ENCODE assay signal across 23 cellular contexts in genomic region chr5:79505138-79505537, GRCh38. TPM values are rescaled to one million over a fixed set of nuclear protein-coding genes. Genes with fewer than 3 reads are reported as not detected.
A peak's percentile ranks its signal among the peaks of the same experiment; 100 is the strongest.
DNase-seq lines count a peak whose midpoint lies in the region; ATAC-seq and TF ChIP-seq lines count a peak whose summit lies in the region.
"Had no signal": no experiment of that assay in that cellular context is flagged by ENCODE, and none has a peak within 500 bp of the region (broad histone marks: within the 10 kb centered on the region; RNA-seq: fewer than 3 reads in every experiment).

No MANE protein-coding gene starts in this region.

- no peak overlapping the region for H2BK5ac ChIP-seq in H9 (ENCODE audit: insufficient read length, low read length)

- no peak overlapping the region for H3K18ac ChIP-seq in H9 (ENCODE audit: insufficient read length, low read depth, low read length)

- peaks cover 23% of the 10 kb centered on the region for H4K20me1 ChIP-seq in GM23338 (replicated peaks; ENCODE audit: insufficient read depth)
- H4K20me1 ChIP-seq in H9 (ENCODE audit: control insufficient read depth, insufficient read depth, insufficient read length): no peaks in the 10 kb centered on the region

- H3K79me1 ChIP-seq in H9 (ENCODE audit: insufficient read depth, low read depth, low read length, poor library complexity, severe bottlenecking): peaks cover 10% of the 10 kb centered on the region

- no peak overlapping the region for H2BK20ac ChIP-seq in H9 (ENCODE audit: low read depth, low read length, poor library complexity, severe bottlenecking)

- H3T11ph ChIP-seq in H9 (ENCODE audit: low read length): no peak overlapping the region

- H2AFZ ChIP-seq in GM23338 (no peak overlapping the region), H9 (ENCODE audit: low read length) (no peak overlapping the region)

- CTCF ChIA-PET in activated CD8-positive, alpha-beta memory T cell treated with anti-CD3 and anti-CD28 coated beads, Interleukin-2, amount 10 ng/mL, durations not matched to agents 7 days and 5 days (lab: Charles Lee): no interaction called here

- H3K4me3 Mint-ChIP-seq in GM23338 (no peak overlapping the region), H9 (no peak overlapping the region; a peak in 1 of 5 replicates)
- no peak overlapping the region for H3K4me3 Mint-ChIP-seq in activated CD8-positive, alpha-beta memory T cell treated with anti-CD3 and anti-CD28 coated beads, Interleukin-2, amount 10 ng/mL, durations not matched to agents 7 days and 5 days
- H3K4me3 Mint-ChIP-seq: B cell; CD14-positive monocyte; CD8-positive, alpha-beta memory T cell; T-cell; T-helper 2 cell treated with Interferon-gamma antibody and Interleukin-4, amounts not matched to agents 5 μg/mL and 100 μg/mL, for 36 hours had no signal

- H3K27me3 Mint-ChIP-seq in GM23338 (ENCODE audit: insufficient read depth, low read depth, poor library complexity): no peaks in the 10 kb centered on the region
- no peaks in the 10 kb centered on the region for H3K27me3 Mint-ChIP-seq in H9 (ENCODE audit: low read depth)
- no peaks in the 10 kb centered on the region for H3K27me3 Mint-ChIP-seq in activated CD8-positive, alpha-beta memory T cell treated with anti-CD3 and anti-CD28 coated beads, Interleukin-2, amount 10 ng/mL, durations not matched to agents 7 days and 5 days

- H3K4me1 ChIP-seq in GM23338 (ENCODE audit: insufficient read depth) (peaks cover 39% of the 10 kb centered on the region), H9 (ENCODE audit: insufficient read depth, low read length) (peaks cover 8% of the 10 kb centered on the region)

- H2BK12ac ChIP-seq in H9 (ENCODE audit: insufficient read length, low read depth, low read length): no peak overlapping the region

- H3K36me3 ChIP-seq in GM23338 (ENCODE audit: insufficient read depth): no peaks in the 10 kb centered on the region
- H3K36me3 ChIP-seq: SJCRH30 had no signal

- H3K27ac Mint-ChIP-seq in GM23338 (0 out of 2 replicates have a peak overlapping the region, but pooled peaks have one; percentile 33), H9 (peak overlapping the region in 2 of 3 experiments; percentile 35 to 50; a peak in 2 of 7 replicates)
- H3K27ac Mint-ChIP-seq in activated CD8-positive, alpha-beta memory T cell treated with anti-CD3 and anti-CD28 coated beads, Interleukin-2, amount 10 ng/mL, durations not matched to agents 7 days and 5 days: no peak overlapping the region
- H3K27ac Mint-ChIP-seq: B cell; CD14-positive monocyte; CD8-positive, alpha-beta memory T cell; T-cell; T-helper 2 cell treated with Interferon-gamma antibody and Interleukin-4, amounts not matched to agents 5 μg/mL and 100 μg/mL, for 36 hours had no signal

- no peaks in the 10 kb centered on the region for H3F3A ChIP-seq in GM23338 (replicated peaks; ENCODE audit: low read depth)

- H3K9me2 ChIP-seq in GM23338 (ENCODE audit: insufficient read depth): no peaks in the 10 kb centered on the region

- no peak for TF ChIP-seq CTCF in GM23338 (conservative IDR thresholded peaks at IDR 0.05; ENCODE audit: low read depth in 2 of 2)
- no peak for TF ChIP-seq CTCF in H9 (conservative IDR thresholded peaks at IDR 0.05)

- no peaks in the 10 kb centered on the region for H3K9me3 ChIP-seq in H9 (ENCODE audit: control insufficient read depth, low read depth, low read length)
- H3K9me3 ChIP-seq: SJCRH30 had no signal

- H3K4me1 Mint-ChIP-seq in GM23338 (peaks cover 49% of the 10 kb centered on the region), H9 (peaks cover 40 to 52% of the 10 kb centered on the region in 2 experiments)
- peaks cover 6% of the 10 kb centered on the region for H3K4me1 Mint-ChIP-seq in activated CD8-positive, alpha-beta memory T cell treated with anti-CD3 and anti-CD28 coated beads, Interleukin-2, amount 10 ng/mL, durations not matched to agents 7 days and 5 days
- H3K4me1 Mint-ChIP-seq: B cell, CD14-positive monocyte, T-cell had no signal

- no peak overlapping the region for H3K4me2 ChIP-seq in GM23338
- no peak overlapping the region for H3K4me2 ChIP-seq in H9 (ENCODE audit: insufficient read depth, insufficient read length, low read length)

- H4K5ac ChIP-seq in H9 (ENCODE audit: insufficient read length, low read depth, low read length): no peak overlapping the region

- H3K9me3 Mint-ChIP-seq in GM23338: no peaks in the 10 kb centered on the region
- H3K9me3 Mint-ChIP-seq in H9: no peaks in the 10 kb centered on the region; a peak in 1 of 5 replicates
- H3K9me3 Mint-ChIP-seq in activated CD8-positive, alpha-beta memory T cell treated with anti-CD3 and anti-CD28 coated beads, Interleukin-2, amount 10 ng/mL, durations not matched to agents 7 days and 5 days (ENCODE audit: low read depth): no peaks in the 10 kb centered on the region
- H3K9me3 Mint-ChIP-seq: CD8-positive, alpha-beta memory T cell; T-cell; T-helper 2 cell treated with Interferon-gamma antibody and Interleukin-4, amounts not matched to agents 5 μg/mL and 100 μg/mL, for 36 hours had no signal

- no peaks in the 10 kb centered on the region for H3K23me2 ChIP-seq in H9 (ENCODE audit: insufficient read length, low read depth, low read length, poor library complexity, severe bottlenecking)

- H3K14ac ChIP-seq in H9 (ENCODE audit: insufficient read depth, low read length): no peak overlapping the region

- no peak overlapping the region for H3K56ac ChIP-seq in H9 (ENCODE audit: insufficient read length, low read depth, low read length)

- H2BK120ac ChIP-seq in H9 (ENCODE audit: low read depth, low read length, poor library complexity, severe bottlenecking): no peak overlapping the region

- no peak overlapping the region for H3K4me3 ChIP-seq in GM23338
- H3K4me3 ChIP-seq: SJCRH30 had no signal

- no peak overlapping the region for H4K8ac ChIP-seq in H9 (replicated peaks; ENCODE audit: insufficient read length, low read depth, low read length)

- no peak overlapping the region for H4K91ac ChIP-seq in H9 (ENCODE audit: insufficient read length, low read depth, low read length)

- H3K27me3 ChIP-seq in GM23338 (ENCODE audit: insufficient read depth) (no peaks in the 10 kb centered on the region), H9 (ENCODE audit: insufficient read depth, low read length) (no peaks in the 10 kb centered on the region)
- H3K27me3 ChIP-seq: SJCRH30 had no signal

- no CpG with 5 or more reads among the region's 1 CpG for WGBS in H9 (ENCODE audit: extremely low coverage, insufficient read length, low lambda C conversion rate)

- no peak for ATAC-seq in GM23338
- ATAC-seq in activated CD8-positive, alpha-beta memory T cell treated with anti-CD3 and anti-CD28 coated beads, Interleukin-2, amount 10 ng/mL, durations not matched to agents 7 days and 5 days: no peak
- ATAC-seq in GM19467 (IDR thresholded peaks at IDR 0.05; ENCODE audit: unreplicated experiment): no peak
- ATAC-seq: Right ventricle myocardium inferior, T-cell had no signal

- no peak overlapping the region for H2AK5ac ChIP-seq in H9 (ENCODE audit: insufficient read length, low read length)

- no peak for DNase-seq in GM23338 (ENCODE audit: low spot score)
- no peak for DNase-seq in H9
- DNase-seq in OCI-M1 (lab: John Stamatoyannopoulos, UW): peak; percentile 67
- DNase-seq in foreskin melanocyte: peak; percentile 35
- no peak for DNase-seq in activated CD8-positive, alpha-beta memory T cell treated with anti-CD3 and anti-CD28 coated beads, Interleukin-2, amount 10 ng/mL, durations not matched to agents 7 days and 5 days
- no peak for DNase-seq in RKO (ENCODE audit: low spot score)
- DNase-seq: CD8-positive, alpha-beta memory T cell; DMS153; MM.1S; NCI-H1048; NCI-H1417 treated with DMSO at 0.1 percent for 48 hours; NCI-H1694 treated with DMSO at 0.1 percent for 48 hours; NCI-H2081; NCI-H2227 treated with DMSO at 0.1 percent for 48 hours; NCI-H69; SJCRH30; T-cell had no signal

- no peak overlapping the region for H3K9ac ChIP-seq in H9 (ENCODE audit: extremely low read depth, insufficient read length, low read length)

- H3K79me2 ChIP-seq in GM23338 (replicated peaks; ENCODE audit: insufficient read depth) (peaks cover 100% of the 10 kb centered on the region), H9 (ENCODE audit: insufficient read depth, low read length) (peaks cover 26% of the 10 kb centered on the region; the same call in 1 of the 2 replicates)

- no peak overlapping the region for H3K23ac ChIP-seq in H9 (ENCODE audit: insufficient read length, low read depth, low read length)

- H2BK15ac ChIP-seq in H9 (ENCODE audit: low read depth, low read length): no peak overlapping the region

- no peak overlapping the region for H3K27ac ChIP-seq in GM23338 (ENCODE audit: low read depth)
- H3K27ac ChIP-seq in H9 (ENCODE audit: insufficient read length, low read depth, low read length): no peak overlapping the region
- H3K27ac ChIP-seq: HL-60, SJCRH30 had no signal

- no peak overlapping the region for H3K4ac ChIP-seq in H9 (ENCODE audit: low read depth, low read length)

- H3K36me3 Mint-ChIP-seq in GM23338 (ENCODE audit: low read depth) (peaks cover 3% of the 10 kb centered on the region; the same call in 1 of the 3 replicates), H9 (ENCODE audit: insufficient read depth in 1 of 3, low read depth in 3 of 3) (peaks cover 0 to 5% (median 0%) of the 10 kb centered on the region in 3 experiments; a peak in 2 of 7 replicates)
- peaks cover 3% of the 10 kb centered on the region for H3K36me3 Mint-ChIP-seq in activated CD8-positive, alpha-beta memory T cell treated with anti-CD3 and anti-CD28 coated beads, Interleukin-2, amount 10 ng/mL, durations not matched to agents 7 days and 5 days
- H3K36me3 Mint-ChIP-seq: CD14-positive monocyte; CD8-positive, alpha-beta memory T cell; T-cell had no signal

TF ChIP-seq in GM23338, 12 proteins besides CTCF, POLR2A, EP300 and RAD21 (continues in another document):
- TF ChIP-seq JUNB (IDR thresholded peaks at IDR 0.05; ENCODE audit: unreplicated experiment) (no peak), ZNF114 (CRISPR knock-in tag; IDR thresholded peaks at IDR 0.05) (no peak), EZH2 (IDR thresholded peaks at IDR 0.05; ENCODE audit: low read depth, unreplicated experiment) (no peak), ETS1 (IDR thresholded peaks at IDR 0.05) (no peak), NANOG (IDR thresholded peaks at IDR 0.05; ENCODE audit: borderline replicate concordance) (no peak), STAT1 (IDR thresholded peaks at IDR 0.05; ENCODE audit: unreplicated experiment) (no peak)

RNA-seq across cellular contexts. Expression of gene HOMER1, which starts 8.8 kb away (rescaled TPM):
- 45.1 and 46.3 TPM in 2 replicates for total RNA-seq in GM23338 (2014; rRNA removed; shearing (Covaris generic))
- 77.9 and 80.3 TPM in 2 replicates for polyA plus RNA-seq in GM23338 (2016; fragmentation: Nextera tagmentation; extraction: Ambion mirVana)
- 36.0 and 39.5 TPM in 2 replicates for total RNA-seq in H9 (2021)
- 1 to 10 TPM; 2.5 to 5.2 TPM for total RNA-seq in activated CD8-positive, alpha-beta memory T cell treated with anti-CD3 and anti-CD28 coated beads, Interleukin-2, amount 10 ng/mL, durations not matched to agents 7 days and 5 days

Comparison
In these comparisons a context has a peak if more than half of its experiments do, and no peak if none do; other contexts are left out.
1. DNase-seq: peak in OCI-M1 (single experiment) and foreskin melanocyte (single experiment); none in GM23338 (single experiment), H9 (single experiment), activated CD8-positive, alpha-beta memory T cell treated with anti-CD3 and anti-CD28 coated beads, Interleukin-2, amount 10 ng/mL, durations not matched to agents 7 days and 5 days (single experiment) and RKO (single experiment).